In genomic region chr17:81033535-81034167, GRCh38 we compare ENCODE assay signal across 8 cellular contexts. TPM values are rescaled to one million over a fixed set of nuclear protein-coding genes. Genes with fewer than 3 reads are reported as not detected.
DNase-seq lines count a peak whose midpoint lies in the region; ATAC-seq, FAIRE-seq and TF ChIP-seq lines count a peak whose summit lies in the region.

No MANE protein-coding gene starts in this region.

- TF ChIP-seq POLR2A in H54 (IDR thresholded peaks at IDR 0.05; ENCODE audit: low read depth, low read length), result no peak

- peak overlapping the region; percentile 74 for H3K4me3 ChIP-seq in AG10803 (ENCODE audit: low read length)
- peak overlapping the region; percentile 81 for H3K4me3 ChIP-seq in Loucy (ENCODE audit: low read length, poor library complexity, severe bottlenecking)
- peak overlapping the region; percentile 63 for H3K4me3 ChIP-seq in colonic mucosa

- H3K4me1 ChIP-seq in Loucy (ENCODE audit: insufficient read depth, low read length, poor library complexity, severe bottlenecking), result peaks cover 4% of the 10 kb centered on the region
- H3K4me1 ChIP-seq in colonic mucosa, result no peaks in the 10 kb centered on the region
- H3K4me1 ChIP-seq in foreskin keratinocyte, result peaks cover 8% of the 10 kb centered on the region

- no peaks in the 10 kb centered on the region for H3K79me2 ChIP-seq in Loucy (ENCODE audit: insufficient read depth, low read length)

- no peak overlapping the region for H3K27ac ChIP-seq in colonic mucosa
- H3K27ac ChIP-seq in foreskin keratinocyte, result no peak overlapping the region

- H2AFZ ChIP-seq in Loucy (ENCODE audit: low read length), result no peak overlapping the region

- H3K9me3 ChIP-seq in Loucy (ENCODE audit: insufficient read depth, low read depth, low read length), result no peaks in the 10 kb centered on the region
- no peaks in the 10 kb centered on the region for H3K9me3 ChIP-seq in colonic mucosa

- H3K9ac ChIP-seq in Loucy (ENCODE audit: low read depth, low read length, poor library complexity, severe bottlenecking) (peak overlapping the region; percentile 62), colonic mucosa (ENCODE audit: low read depth in 2 of 2, low read length in 2 of 2) (peak overlapping the region; percentile 63 to 75)

- H3K4me2 ChIP-seq in Loucy (ENCODE audit: low read depth, low read length, poor library complexity, severe bottlenecking), result peak overlapping the region; percentile 82

- H3K4me1 Mint-ChIP-seq in naive B cell, result peaks cover 14 to 20% (median 15%) of the 10 kb centered on the region in 3 donors

- peak overlapping the region in 2 of 6 donors; percentile 16 to 67 for H3K27ac Mint-ChIP-seq in naive B cell

- ATAC-seq in naive B cell (ENCODE audit: low read depth in 2 of 2) (no peak), foreskin keratinocyte (no peak)

- intact Hi-C loops in colonic mucosa (cut with DNase I), result no loop called here

- peaks cover 4% of the 10 kb centered on the region for H3K27me3 ChIP-seq in Loucy (ENCODE audit: insufficient read depth, low read length, poor library complexity, severe bottlenecking)
- peaks cover under 1% of the 10 kb centered on the region for H3K27me3 ChIP-seq in colonic mucosa
- H3K27me3 ChIP-seq in foreskin keratinocyte, result peaks cover 7% of the 10 kb centered on the region

- no peaks in the 10 kb centered on the region for H3K36me3 Mint-ChIP-seq in naive B cell

- peaks cover 28 to 82% (median 40%) of the 10 kb centered on the region in 3 donors for H3K27me3 Mint-ChIP-seq in naive B cell

- no peak for DNase-seq in AG10803 (ENCODE audit: low read depth)
- no peak for DNase-seq in colonic mucosa
- no peak for DNase-seq in naive B cell
- no peak for DNase-seq in H54 (ENCODE audit: insufficient read length, low spot score)
- no peak for DNase-seq in stimulated activated CD4-positive, alpha-beta T cell treated with anti-CD3 and anti-CD28 coated beads, Interleukin-2, amount 100 ng/mL, for 24 hours
- no peak for DNase-seq in foreskin keratinocyte
- no peak for DNase-seq in RPMI8226

- H3K36me3 ChIP-seq in Loucy (ENCODE audit: insufficient read depth, low read length) (no peaks in the 10 kb centered on the region), colonic mucosa (no peaks in the 10 kb centered on the region)

- H3K9me2 ChIP-seq in Loucy (replicated peaks; ENCODE audit: low read depth, low read length), result no peaks in the 10 kb centered on the region

- H3F3A ChIP-seq in Loucy (ENCODE audit: low read depth), result no peaks in the 10 kb centered on the region

- no peaks in the 10 kb centered on the region for H3K9me3 Mint-ChIP-seq in naive B cell

- no peaks in the 10 kb centered on the region for H4K20me1 ChIP-seq in Loucy (ENCODE audit: insufficient read depth, low read length, poor library complexity, severe bottlenecking)

- TF ChIP-seq CTCF in AG10803 (conservative IDR thresholded peaks at IDR 0.05; ENCODE audit: low read length) (no peak), Loucy (conservative IDR thresholded peaks at IDR 0.05; ENCODE audit: low read length) (no peak), colonic mucosa (IDR thresholded peaks at IDR 0.05) (no peak), foreskin keratinocyte (conservative IDR thresholded peaks at IDR 0.05) (no peak)

- peak overlapping the region; percentile 76 to 92 (median 84) for H3K4me3 Mint-ChIP-seq in naive B cell

- FAIRE-seq in H54 (lab: Jason Lieb, UNC), result no peak

RNA-seq across cellular contexts. Expression of gene BAIAP2, which starts 1.3 kb away (rescaled TPM):
- total RNA-seq in colonic mucosa (10 to 100 TPM; 14.7 to 22.7 TPM), foreskin keratinocyte (104 and 106 TPM in 2 replicates)
- polyA plus RNA-seq in naive B cell (ENCODE audit: low read depth in 6 of 6) (1 to 10 TPM in 3 of 6 donors, under 1 TPM in 3; 0.19 to 6.1 (median 0.79) TPM), foreskin keratinocyte (117 and 118 TPM in 2 replicates)

RNA-seq across cellular contexts. Expression of gene CHMP6, which starts 42.0 kb away (rescaled TPM):
- total RNA-seq in colonic mucosa (10 to 100 TPM; 29.1 to 43.5 TPM), foreskin keratinocyte (26.1 and 27.1 TPM in 2 replicates)
- polyA plus RNA-seq in naive B cell (ENCODE audit: low read depth in 6 of 6) (10 to 100 TPM; 38.8 to 51.8 (median 43.5) TPM), foreskin keratinocyte (41.1 and 43.9 TPM in 2 replicates)
